In the genomic region with DNA sequence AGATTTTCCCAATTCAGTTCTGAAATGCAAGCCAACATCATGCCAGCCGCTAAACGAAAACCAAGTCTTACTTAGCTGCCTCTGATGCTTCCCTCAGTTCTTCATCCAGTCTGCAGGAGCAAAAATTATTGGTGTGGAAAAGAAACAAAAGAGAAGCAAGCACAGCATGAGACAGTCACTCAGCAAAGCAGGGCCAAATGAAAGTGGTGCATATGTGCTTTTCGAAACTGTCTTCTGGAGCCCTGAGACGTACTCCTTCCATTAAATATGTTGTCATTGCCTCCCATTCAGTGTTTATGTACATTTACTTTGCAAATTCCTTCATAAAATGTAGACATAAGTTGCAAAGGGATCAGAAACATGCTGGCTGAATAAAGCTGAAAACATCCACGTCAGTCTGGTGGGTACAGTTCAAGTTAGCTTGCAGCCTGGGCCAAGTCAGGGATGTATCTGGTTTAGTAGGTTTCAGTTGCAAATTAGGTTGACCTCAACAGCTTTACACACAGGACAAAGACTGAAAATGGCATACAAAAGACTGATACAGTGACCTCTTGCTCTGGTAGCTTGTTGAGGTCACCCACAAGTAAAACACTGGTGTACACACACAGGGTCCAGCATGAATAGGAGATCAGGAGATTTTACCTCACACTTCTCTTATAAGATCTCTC, we compare ENCODE assay signal across 10 cellular contexts.
DNase-seq lines count a peak whose midpoint lies in the region; ATAC-seq and TF ChIP-seq lines count a peak whose summit lies in the region.
"Had no signal": no experiment of that assay in that cellular context is flagged by ENCODE, and none has a peak within 500 bp of the region (broad histone marks: within the 10 kb centered on the region; RNA-seq: fewer than 3 reads in every experiment).

No MANE protein-coding gene starts in this region.

- intact Hi-C loops in psoas muscle (cut with DNase I), result no loop called here

- no peaks in the 10 kb centered on the region for H3K36me3 Mint-ChIP-seq in activated CD4-positive, alpha-beta T cell treated with anti-CD3 and anti-CD28 coated beads, Interleukin-2, amount 10 ng/mL, durations not matched to agents 7 days and 5 days (ENCODE audit: low read depth)

- H3K27me3 ChIP-seq in tibial nerve (no peaks in the 10 kb centered on the region), psoas muscle (ENCODE audit: insufficient read depth in 3 of 3, low read length in 2 of 3) (no peaks in the 10 kb centered on the region)

- WGBS in tibial nerve, 2 donors, result 81 to 88% methylated on average over 5 of the region's 5 CpGs
- WGBS in psoas muscle, 3 donors, result 80 to 88% (median 82%) methylated on average over 5 of the region's 5 CpGs

- no peak overlapping the region for H3K27ac Mint-ChIP-seq in activated CD4-positive, alpha-beta T cell treated with anti-CD3 and anti-CD28 coated beads, Interleukin-2, amount 10 ng/mL, durations not matched to agents 7 days and 5 days

- CTCF ChIA-PET in GM10248 (lab: Yijun Ruan, JAX), result interaction anchor here (1.2 to 1.5 kb wide), 2 partner anchors 16 to 26 kb away, joined by 3 to 4 read pairs; no protein-coding TSS in a partner anchor
- CTCF ChIA-PET in activated CD4-positive, alpha-beta T cell treated with anti-CD3 and anti-CD28 coated beads, Interleukin-2, amount 10 ng/mL, durations not matched to agents 7 days and 5 days (lab: Charles Lee), result no interaction called here

- H3K36me3 ChIP-seq in tibial nerve (no peaks in the 10 kb centered on the region), psoas muscle (ENCODE audit: insufficient read depth in 1 of 2, low read depth in 1 of 2) (no peaks in the 10 kb centered on the region)

- ATAC-seq in GM19397 (IDR thresholded peaks at IDR 0.05; ENCODE audit: unreplicated experiment) (peak; percentile 97), HG02870 (IDR thresholded peaks at IDR 0.05; ENCODE audit: unreplicated experiment) (peak; percentile 97), HG03575 (IDR thresholded peaks at IDR 0.05; ENCODE audit: extremely low read depth, insufficient number of reproducible peaks, low FRiP score, unreplicated experiment) (peak; percentile 96), psoas muscle (no peak)
- ATAC-seq: HepG2 had no signal

- H3K4me1 Mint-ChIP-seq in activated CD4-positive, alpha-beta T cell treated with anti-CD3 and anti-CD28 coated beads, Interleukin-2, amount 10 ng/mL, durations not matched to agents 7 days and 5 days, result peaks cover 5% of the 10 kb centered on the region

- TF ChIP-seq CTCF in GM10248 (IDR thresholded peaks at IDR 0.05; ENCODE audit: control extremely low read depth, extremely low read depth, low read depth, missing control alignments), result no peak
- TF ChIP-seq CTCF in tibial nerve (IDR thresholded peaks at IDR 0.05), result no peak
- TF ChIP-seq CTCF in psoas muscle (IDR thresholded peaks at IDR 0.05), result no peak

- no peak overlapping the region for H3K27ac ChIP-seq in tibial nerve
- H3K27ac ChIP-seq in psoas muscle, result no peak overlapping the region

- H3K4me3 Mint-ChIP-seq in activated CD4-positive, alpha-beta T cell treated with anti-CD3 and anti-CD28 coated beads, Interleukin-2, amount 10 ng/mL, durations not matched to agents 7 days and 5 days, result no peak overlapping the region

- H3K4me1 ChIP-seq in tibial nerve (peaks cover 0 to 15% (median 2%) of the 10 kb centered on the region in 4 donors), psoas muscle (no peaks in the 10 kb centered on the region)

- POLR2A ChIA-PET in GM10248 (lab: Yijun Ruan, JAX), result no interaction called here
- POLR2A ChIA-PET in activated CD4-positive, alpha-beta T cell treated with anti-CD3 and anti-CD28 coated beads, Interleukin-2, amount 10 ng/mL, durations not matched to agents 7 days and 5 days (lab: Charles Lee), result interaction anchor here (0.7 kb wide), 1 partner anchor 199 kb away, joined by 3 read pairs; no protein-coding TSS in a partner anchor

- H3K9me3 ChIP-seq in tibial nerve, result no peaks in the 10 kb centered on the region
- no peaks in the 10 kb centered on the region for H3K9me3 ChIP-seq in psoas muscle

- H3K4me3 ChIP-seq in tibial nerve, result no peak overlapping the region
- H3K4me3 ChIP-seq in psoas muscle, result no peak overlapping the region

- DNase-seq in GM10248 (ENCODE audit: extremely low spot score), result peak; percentile 25
- no peak for DNase-seq in tibial nerve (ENCODE audit: low spot score in 2 of 2)
- no peak for DNase-seq in DMS79 treated with DMSO at 0.1 percent for 48 hours (lab: John Stamatoyannopoulos, UW)
- no peak for DNase-seq in psoas muscle
- no peak for DNase-seq in activated CD4-positive, alpha-beta T cell treated with anti-CD3 and anti-CD28 coated beads, Interleukin-2, amount 10 ng/mL, durations not matched to agents 7 days and 5 days
- DNase-seq: amygdala had no signal

- H3K9me3 Mint-ChIP-seq in activated CD4-positive, alpha-beta T cell treated with anti-CD3 and anti-CD28 coated beads, Interleukin-2, amount 10 ng/mL, durations not matched to agents 7 days and 5 days, result no peaks in the 10 kb centered on the region

- no peak for TF ChIP-seq EP300 in tibial nerve (IDR thresholded peaks at IDR 0.05)

- no peak for TF ChIP-seq POLR2A in tibial nerve (IDR thresholded peaks at IDR 0.05)

- H3K27me3 Mint-ChIP-seq in activated CD4-positive, alpha-beta T cell treated with anti-CD3 and anti-CD28 coated beads, Interleukin-2, amount 10 ng/mL, durations not matched to agents 7 days and 5 days, result peaks cover 22% of the 10 kb centered on the region

Comparison
In these comparisons a context has a peak if more than half of its experiments do, and no peak if none do; other contexts are left out.
1. ATAC-seq: peak in GM19397 (single experiment), HG02870 (single experiment) and HG03575 (single experiment); none in psoas muscle (0 of 4).